In the genomic region with DNA sequence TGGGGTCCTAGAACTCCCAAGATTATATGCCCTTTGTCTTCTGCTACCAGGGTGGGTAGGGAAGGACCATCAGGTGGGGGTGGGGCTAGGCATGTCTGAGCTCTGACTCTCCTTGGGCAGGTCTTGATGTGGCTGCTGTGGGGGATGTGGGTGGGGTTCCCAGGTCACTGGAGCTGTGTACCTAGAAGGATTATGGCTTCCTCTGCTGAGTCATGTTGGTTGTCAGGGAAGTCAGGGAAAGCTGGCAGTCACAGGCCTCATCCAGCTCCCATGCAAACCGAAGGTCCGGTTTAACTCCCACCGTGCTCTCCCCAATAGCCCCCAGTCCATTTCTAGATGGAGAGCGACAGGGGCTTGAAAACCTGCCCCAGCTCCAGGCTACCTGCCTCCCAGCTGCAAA, we compare ENCODE assay signal across 16 cellular contexts. TPM values are rescaled to one million over a fixed set of nuclear protein-coding genes. Genes with fewer than 3 reads are reported as not detected.
"Had no signal": no experiment of that assay in that cellular context is flagged by ENCODE, and none has a peak within 500 bp of the region (broad histone marks: within the 10 kb centered on the region; RNA-seq: fewer than 3 reads in every experiment).

No MANE protein-coding gene starts in this region.

- H3K36me3 ChIP-seq: adrenal gland, heart left ventricle, left ventricle myocardium inferior, ovary had no signal

- H3K27ac ChIP-seq: adrenal gland, heart left ventricle, left ventricle myocardium inferior, ovary, testis had no signal

- H3K27me3 ChIP-seq: adrenal gland, heart left ventricle, ovary, testis had no signal

- ATAC-seq: activated T-helper 17 cell treated with anti-CD3 and anti-CD28 coated beads, Interleukin-2, amount 50 U/mL, for 72 hours; esophagus mucosa; heart left ventricle; stimulated activated naive CD8-positive, alpha-beta T cell treated with anti-CD3 and anti-CD28 coated beads, Interleukin-15, amount 100 ng/mL, for 72 hours; WTC11 had no signal

- H3K9me3 ChIP-seq: adrenal gland, ovary, testis had no signal

- DNase-seq: activated CD4-positive, alpha-beta T cell treated with anti-CD3 and anti-CD28 coated beads for 48 hours; activated CD8-positive, alpha-beta memory T cell treated with anti-CD3 and anti-CD28 coated beads for 24 hours; activated naive CD4-positive, alpha-beta T cell treated with anti-CD3 and anti-CD28 coated beads, Interleukin-2, amount 50 U/mL, for 16 hours; activated T-cell treated with anti-CD3 and anti-CD28 coated beads for 4 hours; adrenal gland; heart left ventricle; islet precursor cell; left ventricle myocardium inferior; ovary; stimulated activated CD4-positive, alpha-beta T cell treated with anti-CD3 and anti-CD28 coated beads, Interleukin-4, amount 100 ng/mL, for 1 hour; stimulated activated naive CD8-positive, alpha-beta T cell treated with anti-CD3 and anti-CD28 coated beads, Interleukin-15, amount 100 ng/mL, for 72 hours; testis had no signal

- H3K4me3 ChIP-seq: adrenal gland, heart left ventricle, left ventricle myocardium inferior, ovary, testis had no signal

- H3K4me1 ChIP-seq: adrenal gland, heart left ventricle, left ventricle myocardium inferior, testis had no signal

RNA-seq across cellular contexts. Expression of a gene that starts 50.6 kb away (rescaled TPM):
- total RNA-seq: esophagus mucosa, mesenteric fat pad had no signal
